13 cellular contexts compared by ENCODE assay signal in genomic region chr5:52811067-52811749, GRCh38. TPM values are rescaled to one million over a fixed set of nuclear protein-coding genes. Genes with fewer than 3 reads are reported as not detected.
DNase-seq lines count a peak whose midpoint lies in the region; ATAC-seq and TF ChIP-seq lines count a peak whose summit lies in the region.
"Had no signal": no experiment of that assay in that cellular context is flagged by ENCODE, and none has a peak within 500 bp of the region (broad histone marks: within the 10 kb centered on the region; RNA-seq: fewer than 3 reads in every experiment).

No MANE protein-coding gene starts in this region.

- H3K4me3 ChIP-seq in brain microvascular endothelial cell (ENCODE audit: low read depth, low read length) = no peak overlapping the region
- no peak overlapping the region for H3K4me3 ChIP-seq in mucosa of descending colon
- H3K4me3 ChIP-seq: neural progenitor cell had no signal

- H3K9me3 ChIP-seq in mucosa of descending colon = no peaks in the 10 kb centered on the region

- intact Hi-C loops in mucosa of descending colon (cut with DNase I, micrococcal nuclease) = no loop called here

- H3K36me3 ChIP-seq in brain microvascular endothelial cell (replicated peaks) (no peaks in the 10 kb centered on the region), mucosa of descending colon (ENCODE audit: low read depth) (no peaks in the 10 kb centered on the region)
- H3K36me3 ChIP-seq: neural progenitor cell had no signal

- no peaks in the 10 kb centered on the region for H3K27me3 ChIP-seq in brain microvascular endothelial cell (replicated peaks)
- H3K27me3 ChIP-seq: neural progenitor cell had no signal

- TF ChIP-seq CTCF in brain microvascular endothelial cell (IDR thresholded peaks at IDR 0.05; ENCODE audit: low read depth, low read length, missing control alignments) = no peak
- TF ChIP-seq CTCF in mucosa of descending colon (IDR thresholded peaks at IDR 0.05) = no peak

- H3K4me1 ChIP-seq in mucosa of descending colon (ENCODE audit: low read depth) = no peaks in the 10 kb centered on the region
- H3K4me1 ChIP-seq: neural progenitor cell had no signal

- DNase-seq in CD1c-positive myeloid dendritic cell (ENCODE audit: extremely low spot score) = peak; percentile 80
- peak; percentile 71 for DNase-seq in M059J (ENCODE audit: low read depth)
- peak; percentile 67 for DNase-seq in brain microvascular endothelial cell
- DNase-seq in mucosa of descending colon = no peak
- DNase-seq in NCI-H1436 (lab: John Stamatoyannopoulos, UW) = no peak
- DNase-seq in NCI-H526 treated with DMSO at 0.1 percent for 48 hours (lab: John Stamatoyannopoulos, UW) = no peak
- DNase-seq in NCI-H1694 (lab: John Stamatoyannopoulos, UW) = no peak
- no peak for DNase-seq in T-helper 9 cell
- DNase-seq: activated CD8-positive, alpha-beta memory T cell treated with anti-CD3 and anti-CD28 coated beads for 24 hours; caudate nucleus; DMS153 had no signal

- peak overlapping the region; percentile 63 for H3K27ac ChIP-seq in brain microvascular endothelial cell
- H3K27ac ChIP-seq: neural progenitor cell, RWPE1 had no signal

- in situ Hi-C loops in brain microvascular endothelial cell (cut with HindIII; ENCODE audit: low pct_ligation_motif_present, low sequenced_read_pairs) = no loop called here

- ATAC-seq in mucosa of descending colon = peak; percentile 73

RNA-seq across cellular contexts. Expression of gene ITGA1, which starts 23.5 kb away (rescaled TPM):
- 34.2 and 36.6 TPM in 2 replicates for total RNA-seq in M059J (2014; rRNA removed; shearing (Covaris generic))
- 100 to 1,000 TPM in 1 of 3 donors, 10 to 100 TPM in 2; 18.7 to 207 (median 42.0) TPM for total RNA-seq in mucosa of descending colon

RNA-seq across cellular contexts. Expression of gene PELO, which starts 23.5 kb away (rescaled TPM):
- 27.8 and 33.8 TPM in 2 replicates for total RNA-seq in M059J (2014; rRNA removed; shearing (Covaris generic))
- total RNA-seq in mucosa of descending colon = 10 to 100 TPM; 14.9 to 59.4 (median 17.9) TPM

Comparison
In these comparisons a context has a peak if more than half of its experiments do, and no peak if none do; other contexts are left out.
1. DNase-seq: peak in CD1c-positive myeloid dendritic cell (single experiment), M059J (single experiment) and brain microvascular endothelial cell (single experiment); none in mucosa of descending colon (0 of 3), NCI-H1436 (single experiment), NCI-H526 treated with DMSO at 0.1 percent for 48 hours (single experiment), NCI-H1694 (single experiment) and T-helper 9 cell (single experiment).